Comparison of ENCODE assay signal across 23 cellular contexts in the genomic region with DNA sequence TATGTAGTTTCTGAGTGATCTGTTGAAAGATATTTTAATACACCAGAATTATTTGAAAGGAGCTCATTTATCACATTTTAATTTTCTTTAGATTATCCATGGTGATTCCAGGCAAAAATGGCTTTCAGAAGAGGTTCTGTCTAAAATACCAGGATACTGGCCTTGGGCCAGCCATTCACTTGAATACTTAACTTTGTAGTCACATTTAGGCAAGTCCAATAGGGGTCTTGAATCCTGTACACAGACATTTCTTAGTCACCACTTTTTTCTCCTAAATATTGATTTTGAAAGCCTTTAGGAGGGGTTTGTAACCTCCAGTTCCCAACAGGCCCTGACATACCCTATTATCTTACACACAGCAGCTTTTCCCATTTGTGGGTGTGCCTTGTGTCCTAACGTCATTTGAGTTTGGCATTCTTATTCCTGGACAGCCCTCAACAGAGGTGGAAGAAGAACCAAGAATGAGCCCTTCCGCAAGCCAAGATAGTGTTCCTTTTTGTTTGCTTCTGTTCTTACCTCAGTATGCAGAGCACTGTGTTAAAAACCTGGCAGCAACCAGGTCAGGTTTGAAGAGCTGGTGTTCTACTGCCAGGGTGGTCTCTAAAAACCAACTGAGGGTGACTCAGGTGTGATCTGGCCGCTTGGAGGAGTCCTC. TPM values are rescaled to one million over a fixed set of nuclear protein-coding genes. Genes with fewer than 3 reads are reported as not detected.
DNase-seq lines count a peak whose midpoint lies in the region; ATAC-seq, FAIRE-seq and TF ChIP-seq lines count a peak whose summit lies in the region.
"Had no signal": no experiment of that assay in that cellular context is flagged by ENCODE, and none has a peak within 500 bp of the region (broad histone marks: within the 10 kb centered on the region; RNA-seq: fewer than 3 reads in every experiment).

No MANE protein-coding gene starts in this region.

- H3K79me2 ChIP-seq in SK-N-SH (ENCODE audit: insufficient read depth) = no peaks in the 10 kb centered on the region
- H3K79me2 ChIP-seq in astrocyte (ENCODE audit: insufficient read depth, low read length) = peaks cover 31% of the 10 kb centered on the region

- H3K36me3 ChIP-seq in SK-N-SH (replicated peaks in 1 of 2; ENCODE audit: control insufficient read depth in 1 of 2, insufficient read depth in 2 of 2, low read length in 1 of 2) (no peaks in the 10 kb centered on the region), astrocyte (ENCODE audit: insufficient read depth, low read length) (peaks cover 14% of the 10 kb centered on the region)
- H3K36me3 ChIP-seq: spleen had no signal

- peaks cover 0 to 41% of the 10 kb centered on the region in 2 experiments; a peak in 3 of 4 replicates for H3K4me1 ChIP-seq in SK-N-SH (ENCODE audit: control insufficient read depth in 1 of 2, insufficient read depth in 2 of 2, low read depth in 1 of 2, low read length in 1 of 2)
- peaks cover 41% of the 10 kb centered on the region for H3K4me1 ChIP-seq in astrocyte (ENCODE audit: insufficient read depth, low read length)

- TF ChIP-seq CTCF in SK-N-SH (IDR thresholded peaks at IDR 0.05) = no peak
- TF ChIP-seq CTCF in astrocyte (IDR thresholded peaks at IDR 0.05; ENCODE audit: insufficient read depth, low read depth, low read length) = no peak
- TF ChIP-seq CTCF in foreskin fibroblast (IDR thresholded peaks at IDR 0.05; ENCODE audit: low read depth, low read length) = no peak

- no peaks in the 10 kb centered on the region for H3K27me3 ChIP-seq in SK-N-SH (ENCODE audit: insufficient read depth)
- H3K27me3 ChIP-seq in astrocyte (ENCODE audit: insufficient read depth, low read length) = no peaks in the 10 kb centered on the region
- H3K27me3 ChIP-seq: spleen had no signal

- H3K4me3 ChIP-seq in SK-N-SH (ENCODE audit: low read depth in 2 of 2, low read length in 1 of 2) (no peak overlapping the region), astrocyte (ENCODE audit: insufficient read depth, low read depth, low read length) (no peak overlapping the region), foreskin fibroblast (ENCODE audit: low read depth in 1 of 2, low read length in 2 of 2) (no peak overlapping the region)
- H3K4me3 ChIP-seq: spleen had no signal

- no peak overlapping the region for H3K4me3 Mint-ChIP-seq in astrocyte (ENCODE audit: unreplicated experiment)
- H3K4me3 Mint-ChIP-seq: activated T-helper 17 cell treated with anti-CD3 and anti-CD28 coated beads, Interleukin-2, amount 50 U/mL, for 72 hours; CD4-positive, CD25-positive, alpha-beta regulatory T cell; central memory CD8-positive, alpha-beta T cell; nephron progenitor cell had no signal

- H3K9ac ChIP-seq in SK-N-SH = no peak overlapping the region
- peak overlapping the region; percentile 14 for H3K9ac ChIP-seq in astrocyte (ENCODE audit: low read length)

- no peaks in the 10 kb centered on the region for H3K9me2 ChIP-seq in SK-N-SH

- no peaks in the 10 kb centered on the region for H3K9me3 ChIP-seq in SK-N-SH
- no peaks in the 10 kb centered on the region for H3K9me3 ChIP-seq in astrocyte (ENCODE audit: insufficient read depth, low read depth, low read length)
- H3K9me3 ChIP-seq: spleen had no signal

- POLR2A ChIA-PET in SK-N-SH (lab: Yijun Ruan, JAX) = no interaction called here

- no peaks in the 10 kb centered on the region for H3K27me3 Mint-ChIP-seq in astrocyte (ENCODE audit: low read depth, unreplicated experiment)
- H3K27me3 Mint-ChIP-seq: activated T-helper 17 cell treated with anti-CD3 and anti-CD28 coated beads, Interleukin-2, amount 50 U/mL, for 72 hours; CD4-positive, CD25-positive, alpha-beta regulatory T cell; central memory CD8-positive, alpha-beta T cell had no signal

- WGBS in SK-N-SH (ENCODE audit: low lambda C conversion rate) = 78% methylated on average over 3 of the region's 3 CpGs

- H3K36me3 Mint-ChIP-seq in astrocyte (ENCODE audit: low read depth, unreplicated experiment) = peaks cover 10% of the 10 kb centered on the region

- H3K27ac ChIP-seq in SK-N-SH (ENCODE audit: low read depth in 2 of 2, low read length in 1 of 2) = no peak overlapping the region
- H3K27ac ChIP-seq in astrocyte (ENCODE audit: low read depth, low read length) = peak overlapping the region; percentile 31
- H3K27ac ChIP-seq: 22Rv1, spleen had no signal

- no peaks in the 10 kb centered on the region for H4K20me1 ChIP-seq in SK-N-SH (ENCODE audit: insufficient read depth)
- H4K20me1 ChIP-seq in astrocyte (ENCODE audit: insufficient read depth, low read length) = no peaks in the 10 kb centered on the region

- H3K4me1 Mint-ChIP-seq in astrocyte (ENCODE audit: low read depth, unreplicated experiment) = peaks cover 51% of the 10 kb centered on the region
- H3K4me1 Mint-ChIP-seq: activated T-helper 17 cell treated with anti-CD3 and anti-CD28 coated beads, Interleukin-2, amount 50 U/mL, for 72 hours; CD4-positive, CD25-positive, alpha-beta regulatory T cell; central memory CD8-positive, alpha-beta T cell; nephron progenitor cell had no signal

- TF ChIP-seq RAD21 in SK-N-SH (IDR thresholded peaks at IDR 0.05; ENCODE audit: low read length) = no peak

- H3K27ac Mint-ChIP-seq in astrocyte (ENCODE audit: unreplicated experiment) = peak overlapping the region; percentile 66
- H3K27ac Mint-ChIP-seq: activated T-helper 17 cell treated with anti-CD3 and anti-CD28 coated beads, Interleukin-2, amount 50 U/mL, for 72 hours; CD4-positive, CD25-positive, alpha-beta regulatory T cell; nephron progenitor cell had no signal

- H2AFZ ChIP-seq in SK-N-SH (ENCODE audit: low read depth) (no peak overlapping the region), astrocyte (ENCODE audit: low read depth, low read length) (no peak overlapping the region)

- H3K4me2 ChIP-seq in SK-N-SH = no peak overlapping the region
- H3K4me2 ChIP-seq in astrocyte (ENCODE audit: low read length) = peak overlapping the region; percentile 41

- CTCF ChIA-PET in SK-N-SH (lab: Yijun Ruan, JAX) = interaction anchor here (0.6 to 0.9 kb wide), 2 partner anchors 22 to 547 kb away, joined by 3 read pairs; no protein-coding TSS in a partner anchor

- TF ChIP-seq EP300 in SK-N-SH (IDR thresholded peaks at IDR 0.05; ENCODE audit: borderline replicate concordance in 1 of 2, low read depth in 1 of 2, low read length in 1 of 2) = no peak

- peaks cover 43% of the 10 kb centered on the region for H3F3A ChIP-seq in SK-N-SH (replicated peaks; ENCODE audit: insufficient read depth)

- DNase-seq in SK-N-SH (no peak), astrocyte (ENCODE audit: low read depth) (peak; percentile 67), foreskin fibroblast (peak; percentile 54 to 75), pons (ENCODE audit: low spot score) (no peak), NCI-H2107 treated with DMSO at 0.1 percent for 48 hours (lab: John Stamatoyannopoulos, UW; ENCODE audit: unreplicated experiment) (no peak), DMS 273 treated with DMSO at 0.1 percent for 48 hours (lab: John Stamatoyannopoulos, UW) (no peak)
- DNase-seq: activated CD4-positive, alpha-beta T cell treated with anti-CD3 and anti-CD28 coated beads for 1 hour; CD4-positive, CD25-positive, alpha-beta regulatory T cell; DMS153; effector CD4-positive, alpha-beta T cell; hypothalamus; MV-4-11; NCI-H2081; NCI-H510A; nephron progenitor cell; SIG-M5; spleen; substantia nigra had no signal

- FAIRE-seq in astrocyte (lab: Jason Lieb, UNC) = no peak

- ATAC-seq in SK-N-SH treated with all-trans-retinoic acid at 6 μM for 48 hours (no peak), HG02759 (IDR thresholded peaks at IDR 0.05; ENCODE audit: unreplicated experiment) (no peak)
- ATAC-seq: activated T-helper 17 cell treated with anti-CD3 and anti-CD28 coated beads, Interleukin-2, amount 50 U/mL, for 72 hours had no signal

- no peaks in the 10 kb centered on the region for H3K9me3 Mint-ChIP-seq in astrocyte (ENCODE audit: unreplicated experiment)
- H3K9me3 Mint-ChIP-seq: activated T-helper 17 cell treated with anti-CD3 and anti-CD28 coated beads, Interleukin-2, amount 50 U/mL, for 72 hours; CD4-positive, CD25-positive, alpha-beta regulatory T cell; central memory CD8-positive, alpha-beta T cell; nephron progenitor cell had no signal

TF ChIP-seq in SK-N-SH, 30 proteins besides CTCF, POLR2A, EP300 and RAD21:
- no peak for TF ChIP-seq ELF1 (IDR thresholded peaks at IDR 0.05)
- no peak for TF ChIP-seq RCOR1 (IDR thresholded peaks at IDR 0.05; ENCODE audit: low read length)
- no peak for TF ChIP-seq USF2 (IDR thresholded peaks at IDR 0.05; ENCODE audit: borderline replicate concordance, low read depth, low read length)
- peak; percentile 18; the same call in 1 of the 2 replicates for TF ChIP-seq NFIC (IDR thresholded peaks at IDR 0.05; ENCODE audit: borderline replicate concordance)
- TF ChIP-seq TAF1 (IDR thresholded peaks at IDR 0.05; ENCODE audit: borderline replicate concordance, low read depth, low read length) = no peak

TF ChIP-seq in SK-N-SH treated with all-trans-retinoic acid at 6 μM for 48 hours, 23 proteins besides CTCF, POLR2A, EP300 and RAD21 (continues in another document):
- TF ChIP-seq BACH2 (CRISPR knock-in tag; IDR thresholded peaks at IDR 0.05; ENCODE audit: borderline replicate concordance) = no peak
- no peak for TF ChIP-seq ZNF565 (CRISPR knock-in tag; conservative IDR thresholded peaks at IDR 0.05; ENCODE audit: low read depth)
- no peak for TF ChIP-seq GLIS3 (CRISPR knock-in tag; IDR thresholded peaks at IDR 0.05)
- TF ChIP-seq ZFP30 (CRISPR knock-in tag; IDR thresholded peaks at IDR 0.05) = no peak
- no peak for TF ChIP-seq TOX (CRISPR knock-in tag; IDR thresholded peaks at IDR 0.05; ENCODE audit: borderline replicate concordance)
- TF ChIP-seq ZFP3 (CRISPR knock-in tag; IDR thresholded peaks at IDR 0.05) = no peak
- TF ChIP-seq PPARA (CRISPR knock-in tag; IDR thresholded peaks at IDR 0.05; ENCODE audit: borderline replicate concordance) = no peak
- TF ChIP-seq CREB5 (CRISPR knock-in tag; IDR thresholded peaks at IDR 0.05; ENCODE audit: low read depth) = no peak
- TF ChIP-seq ESRRG (CRISPR knock-in tag; IDR thresholded peaks at IDR 0.05) = no peak
- no peak for TF ChIP-seq ZC3H10 (CRISPR knock-in tag; IDR thresholded peaks at IDR 0.05)
- TF ChIP-seq ZNF8 (CRISPR knock-in tag; IDR thresholded peaks at IDR 0.05) = no peak
- no peak for TF ChIP-seq ARNTL (CRISPR knock-in tag; IDR thresholded peaks at IDR 0.05; ENCODE audit: borderline replicate concordance, low read depth)

RNA-seq across cellular contexts. Expression of gene MAP3K7CL, which starts 19.5 kb away (rescaled TPM):
- polyA plus RNA-seq in SK-N-SH (2012; rRNA removed) = 2.3 and 5.2 TPM in 2 replicates
- polyA plus RNA-seq in SK-N-SH (2012; cell fraction: cytosol; rRNA removed) = 4.1 and 5.1 TPM in 2 replicates
- polyA plus RNA-seq in SK-N-SH (2012; cell fraction: nucleus; rRNA removed) = 1.3 and 2.0 TPM in 2 replicates
- 67.3 and 75.2 TPM in 2 replicates for total RNA-seq in astrocyte

Comparison
In these comparisons a context has a peak if more than half of its experiments do, and no peak if none do; other contexts are left out.
1. DNase-seq: peak in astrocyte (single experiment) and foreskin fibroblast (2 of 2); none in SK-N-SH (single experiment), pons (single experiment), NCI-H2107 treated with DMSO at 0.1 percent for 48 hours (single experiment) and DMS 273 treated with DMSO at 0.1 percent for 48 hours (single experiment).